In the genomic region with DNA sequence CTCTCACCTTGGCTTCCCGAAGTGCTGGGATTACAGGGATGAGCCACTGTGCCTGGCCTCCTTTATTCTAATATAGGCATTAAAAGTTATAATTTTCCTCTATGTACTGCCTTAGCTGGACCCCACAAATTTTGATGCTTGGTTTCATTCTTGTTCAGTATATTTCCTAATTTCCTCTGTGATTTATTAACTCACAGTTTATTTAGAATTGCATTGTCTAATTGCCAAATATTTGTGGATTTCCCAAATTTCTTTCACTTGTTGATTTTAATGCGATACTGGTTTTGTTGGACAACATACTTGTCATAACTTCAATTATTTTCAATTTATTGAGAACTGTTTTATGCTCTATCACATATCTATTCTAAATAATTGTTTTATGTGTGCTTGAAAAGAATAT, we compare ENCODE assay signal across 27 cellular contexts.
"Had no signal": no experiment of that assay in that cellular context is flagged by ENCODE, and none has a peak within 500 bp of the region (broad histone marks: within the 10 kb centered on the region; RNA-seq: fewer than 3 reads in every experiment).

No MANE protein-coding gene starts in this region.

- H3K36me3 ChIP-seq: stomach, suprapubic skin, thoracic aorta, thyroid gland, tibial artery, tibial nerve, transverse colon, upper lobe of left lung, upper lobe of right lung, uterus, vagina had no signal

- H3K4me3 ChIP-seq: stomach, suprapubic skin, testis, thoracic aorta, thyroid gland, tibial artery, tibial nerve, transverse colon, upper lobe of left lung, upper lobe of right lung, uterus, vagina had no signal

- DNase-seq: stimulated activated CD4-positive, alpha-beta T cell treated with anti-CD3 and anti-CD28 coated beads, Interleukin-2, amount 100 ng/mL, for 48 hours; stimulated activated CD4-positive, alpha-beta T cell treated with anti-CD3 and anti-CD28 coated beads, Interleukin-4, amount 100 ng/mL, for 1 hour; stimulated activated CD4-positive, alpha-beta T cell treated with anti-CD3 and anti-CD28 coated beads, Interleukin-4, amount 100 ng/mL, for 24 hours; stimulated activated CD4-positive, alpha-beta T cell treated with anti-CD3 and anti-CD28 coated beads, Interleukin-4, amount 100 ng/mL, for 4 hours; stimulated activated CD8-positive, alpha-beta memory T cell treated with anti-CD3 and anti-CD28 coated beads, Interleukin-4, amount 100 ng/mL, for 48 hours; stimulated activated naive B cell treated with anti-CD40 and anti-IgM and Interleukin-4, amounts not matched to agents 10 μg/mL and 1 μg/mL and 100 μg/mL, for 72 hours; stimulated activated naive CD4-positive, alpha-beta T cell; stimulated activated naive CD4-positive, alpha-beta T cell treated with Interleukin-2 at 50 U/mL for 16 hours; stimulated activated naive CD8-positive, alpha-beta T cell treated with anti-CD3 and anti-CD28 coated beads, Interleukin-15, amount 100 ng/mL, for 72 hours; stimulated activated naive CD8-positive, alpha-beta T cell treated with anti-CD3 and anti-CD28 coated beads, Interleukin-15, Interleukin-2, amounts not matched to agents 100 U/mL and 50 U/mL, for 24 hours; stomach; substantia nigra; testis; thyroid gland; tibial artery; transverse colon; trophoblast cell; upper lobe of left lung; upper lobe of right lung; uterus had no signal

- ATAC-seq: stimulated activated effector memory CD8-positive, alpha-beta T cell treated with anti-CD3 and anti-CD28 coated beads, Interleukin-12 subunit alpha, Interleukin-12 subunit beta, amount 100 ng/mL, for 72 hours; stimulated activated memory B cell treated with anti-CD40 and anti-IgM and Interleukin-4, amounts not matched to agents 10 μg/mL and 1 μg/mL and 100 μg/mL, for 72 hours; stimulated activated naive B cell treated with anti-CD40 and anti-IgM and Interleukin-4, amounts not matched to agents 10 μg/mL and 1 μg/mL and 100 μg/mL, for 72 hours; stimulated activated naive CD8-positive, alpha-beta T cell treated with anti-CD3 and anti-CD28 coated beads, Interleukin-15, amount 100 ng/mL, for 72 hours; stimulated activated naive CD8-positive, alpha-beta T cell treated with anti-CD3 and anti-CD28 coated beads, Interleukin-15, Interleukin-2, amounts not matched to agents 100 U/mL and 50 U/mL, for 24 hours; upper lobe of right lung had no signal

- H3K9me3 ChIP-seq: stomach, suprapubic skin, testis, thoracic aorta, thyroid gland, upper lobe of right lung, vagina had no signal

- H3K4me1 ChIP-seq: stomach, suprapubic skin, testis, thyroid gland, tibial artery, tibial nerve, transverse colon, upper lobe of left lung, upper lobe of right lung, uterus, vagina had no signal

- FAIRE-seq: urothelium cell line had no signal

- H3K27me3 ChIP-seq: stomach, suprapubic skin, testis, thyroid gland, tibial artery, tibial nerve, transverse colon, upper lobe of left lung, upper lobe of right lung, uterus, vagina had no signal

- H3K27ac ChIP-seq: stomach, suprapubic skin, testis, thoracic aorta, thyroid gland, tibial artery, tibial nerve, transverse colon, upper lobe of left lung, upper lobe of right lung, uterus, vagina had no signal
